In the genomic region with DNA sequence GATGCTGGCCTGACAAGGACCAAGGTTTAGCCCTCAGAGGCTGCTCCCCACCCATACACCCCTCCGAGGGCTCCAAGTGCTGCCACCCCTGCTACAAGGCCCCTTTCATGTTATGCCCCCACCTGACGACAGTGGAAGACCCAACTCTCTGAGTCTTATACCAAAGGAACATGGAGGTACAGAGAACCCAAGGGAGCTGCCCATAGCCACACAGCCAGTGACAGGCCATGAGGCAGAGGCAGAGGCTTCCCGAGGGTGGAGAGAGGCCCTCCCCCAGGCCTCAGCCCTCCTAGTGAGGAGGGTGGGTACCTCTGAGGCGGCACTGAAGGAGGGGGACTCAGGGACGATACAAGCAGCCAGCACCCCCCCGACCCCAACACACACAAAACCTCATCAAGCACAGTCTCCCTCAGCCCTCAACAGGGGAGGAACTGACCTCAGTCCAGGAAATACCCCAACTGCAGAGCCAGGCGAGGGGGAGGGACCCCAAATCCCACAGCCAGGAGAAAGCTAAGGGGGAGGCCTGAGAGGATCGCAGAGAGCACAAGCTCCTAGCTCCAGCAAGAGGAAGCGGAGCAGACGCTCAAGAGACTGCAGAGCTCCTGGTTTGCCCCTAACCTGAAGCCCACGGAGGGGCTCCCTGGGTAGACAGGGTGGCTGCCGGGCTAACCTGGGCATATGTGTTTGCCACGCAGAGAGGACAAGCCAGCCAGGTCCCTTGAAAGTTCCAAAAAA, we compare ENCODE assay signal across 16 cellular contexts. TPM values are rescaled to one million over a fixed set of nuclear protein-coding genes. Genes with fewer than 3 reads are reported as not detected.
DNase-seq lines count a peak whose midpoint lies in the region; ATAC-seq, FAIRE-seq and TF ChIP-seq lines count a peak whose summit lies in the region.
"Had no signal": no experiment of that assay in that cellular context is flagged by ENCODE, and none has a peak within 500 bp of the region (broad histone marks: within the 10 kb centered on the region; RNA-seq: fewer than 3 reads in every experiment).

No MANE protein-coding gene starts in this region.

- H3K27me3 ChIP-seq in K562 (ENCODE audit: control insufficient read depth in 2 of 2, insufficient read depth in 2 of 2, low read length in 2 of 2) (no peaks in the 10 kb centered on the region), upper lobe of right lung (no peaks in the 10 kb centered on the region), gastroesophageal sphincter (no peaks in the 10 kb centered on the region), MG63 (no peaks in the 10 kb centered on the region)

- DNase-seq in activated T-cell treated with anti-CD3 and anti-CD28 coated beads, Interleukin-2, amount 50 U/mL, for 24 hours, result no peak
- DNase-seq in activated T-cell treated with anti-CD3 and anti-CD28 coated beads, Interleukin-2, amount 50 U/mL, for 48 hours, result no peak
- no peak for DNase-seq in K562 (ENCODE audit: extremely low read depth in 1 of 4, low spot score in 3 of 4)
- DNase-seq in mesothelial cell of epicardium (ENCODE audit: low spot score in 2 of 2, unreplicated experiment in 2 of 2), result no peak
- DNase-seq in upper lobe of right lung, result no peak
- DNase-seq in AG20443 (ENCODE audit: low spot score), result no peak
- DNase-seq in MG63, result no peak
- DNase-seq: activated CD8-positive, alpha-beta memory T cell treated with anti-CD3 and anti-CD28 coated beads, Interleukin-2, amount 50 U/mL, for 4 hours; activated naive CD8-positive, alpha-beta T cell treated with anti-CD3 and anti-CD28 coated beads for 36 hours; GOT3; NCI-H2107; NK-92 treated with Interleukin-12 subunit alpha and Interleukin-12 subunit beta, amount 100 ng/mL, for 24 hours had no signal

- POLR2A ChIA-PET in K562 (lab: Yijun Ruan, JAX), result interaction anchor here (0.6 to 1.2 kb wide), 6 partner anchors 9 to 305 kb away, joined by 3 to 6 read pairs (median 3); no protein-coding TSS in a partner anchor

- no peak overlapping the region for H3K4me3 ChIP-seq in K562
- no peak overlapping the region for H3K4me3 ChIP-seq in upper lobe of right lung
- no peak overlapping the region for H3K4me3 ChIP-seq in gastroesophageal sphincter
- H3K4me3 ChIP-seq in MG63, result no peak overlapping the region

- peak overlapping the region; percentile 23; the same call in 1 of the 2 replicates for H2AFZ ChIP-seq in K562 (ENCODE audit: low read depth, low read length)

- no peak overlapping the region for H3K4me2 ChIP-seq in K562 (ENCODE audit: insufficient read depth, low read length)

- no peaks in the 10 kb centered on the region for H3K79me2 ChIP-seq in K562 (ENCODE audit: control insufficient read depth, insufficient read depth, low read length)

- CTCF ChIA-PET in K562 (lab: Yijun Ruan, JAX; ENCODE audit: low intra/inter-chr PET ratio), result no interaction called here

- intact Hi-C loops in K562 (cut with micrococcal nuclease) (no loop called here), upper lobe of right lung (cut with DNase I) (no loop called here)

- H3K9me3 ChIP-seq in K562 (replicated peaks; ENCODE audit: control insufficient read depth, insufficient read depth, low read depth, low read length), result no peaks in the 10 kb centered on the region
- H3K9me3 ChIP-seq in upper lobe of right lung, result no peaks in the 10 kb centered on the region
- no peaks in the 10 kb centered on the region for H3K9me3 ChIP-seq in gastroesophageal sphincter
- no peaks in the 10 kb centered on the region for H3K9me3 ChIP-seq in MG63

- TF ChIP-seq EP300 in K562 (IDR thresholded peaks at IDR 0.05; ENCODE audit: low read length) (no peak), gastroesophageal sphincter (IDR thresholded peaks at IDR 0.05) (no peak)

- H3K36me3 Mint-ChIP-seq in activated T-cell treated with anti-CD3 and anti-CD28 coated beads, Interleukin-2, amount 50 U/mL, for 24 hours (ENCODE audit: low read depth), result peaks cover 17% of the 10 kb centered on the region
- peaks cover 3% of the 10 kb centered on the region for H3K36me3 Mint-ChIP-seq in mesothelial cell of epicardium
- H3K36me3 Mint-ChIP-seq: activated naive CD8-positive, alpha-beta T cell treated with anti-CD3 and anti-CD28 coated beads for 36 hours had no signal

- in situ Hi-C loops in K562 (cut with MboI), result loop anchor here (5.0 kb wide), 1 partner anchor 66 kb away; no protein-coding TSS in a partner anchor

- H3K27ac ChIP-seq in K562 (ENCODE audit: extremely low read depth, low read depth, low read length) (no peak overlapping the region; the same call in 2 of the 3 replicates), upper lobe of right lung (peak overlapping the region; percentile 65), gastroesophageal sphincter (peak overlapping the region in 2 of 4 donors; percentile 51 to 63)
- H3K27ac ChIP-seq: VCaP had no signal

- H3K4me1 ChIP-seq in K562 (replicated peaks in 1 of 2; ENCODE audit: control insufficient read depth in 2 of 2, insufficient read depth in 2 of 2, low read length in 2 of 2) (peaks cover 0 to 6% of the 10 kb centered on the region in 2 experiments; a peak in 2 of 5 replicates), upper lobe of right lung (peaks cover 37% of the 10 kb centered on the region), gastroesophageal sphincter (peaks cover 0 to 44% (median 0%) of the 10 kb centered on the region in 3 donors)

- no peak for FAIRE-seq in K562 (lab: Jason Lieb, UNC)
- FAIRE-seq: colon had no signal

- peak overlapping the region; percentile 57 for H3K27ac Mint-ChIP-seq in activated T-cell treated with anti-CD3 and anti-CD28 coated beads, Interleukin-2, amount 50 U/mL, for 24 hours
- H3K27ac Mint-ChIP-seq in mesothelial cell of epicardium, result peak overlapping the region; percentile 91
- H3K27ac Mint-ChIP-seq: activated naive CD8-positive, alpha-beta T cell treated with anti-CD3 and anti-CD28 coated beads for 36 hours; stimulated activated naive CD8-positive, alpha-beta T cell treated with anti-CD3 and anti-CD28 coated beads, Interleukin-15, Interleukin-2, amounts not matched to agents 100 ng/mL and 50 ng/mL, for 24 hours had no signal

- TF ChIP-seq CTCF in K562 (IDR thresholded peaks at IDR 0.05 in 2 of 3, conservative IDR thresholded peaks at IDR 0.05 in 1 of 3; ENCODE audit: insufficient read depth in 2 of 3, low read depth in 1 of 3, low read length in 3 of 3), result no peak
- TF ChIP-seq CTCF in mesothelial cell of epicardium (IDR thresholded peaks at IDR 0.05; ENCODE audit: unreplicated experiment), result no peak
- TF ChIP-seq CTCF in upper lobe of right lung (IDR thresholded peaks at IDR 0.05), result no peak
- no peak for TF ChIP-seq CTCF in gastroesophageal sphincter (IDR thresholded peaks at IDR 0.05)

- BruUV-seq in K562 (replicated peaks; lab: Mats Ljungman, UMichigan), result no TSS peak

- WGBS in K562 (ENCODE audit: insufficient coverage, low coverage, missing lambda C conversion rate), result 66% methylated on average over 12 of the region's 13 CpGs
- WGBS in gastroesophageal sphincter (ENCODE audit: low coverage in 1 of 2), 2 donors, result 63 to 67% methylated on average over 3 of the region's 13 CpGs

- H3K9ac ChIP-seq in K562 (ENCODE audit: insufficient read depth in 1 of 2, low read depth in 2 of 2, low read length in 2 of 2), result peak overlapping the region in 1 of 2 experiments; percentile 56; a peak in 2 of 4 replicates

- peaks cover 16% of the 10 kb centered on the region; the same call in 2 of the 3 replicates for H3K36me3 ChIP-seq in K562 (ENCODE audit: control insufficient read depth, insufficient read depth, low read length)
- peaks cover under 1% of the 10 kb centered on the region for H3K36me3 ChIP-seq in upper lobe of right lung
- peaks cover 0 to 15% of the 10 kb centered on the region in 2 donors for H3K36me3 ChIP-seq in gastroesophageal sphincter
- peaks cover 10% of the 10 kb centered on the region; the same call in 1 of the 2 replicates for H3K36me3 ChIP-seq in MG63

- peak; percentile 16 for ATAC-seq in K562
- ATAC-seq in upper lobe of right lung, result no peak
- no peak for ATAC-seq in gastroesophageal sphincter

- H4K20me1 ChIP-seq in K562 (replicated peaks; ENCODE audit: control insufficient read depth, insufficient read depth, low read length), result no peaks in the 10 kb centered on the region

- no peaks in the 10 kb centered on the region for H3K27me3 Mint-ChIP-seq in activated T-cell treated with anti-CD3 and anti-CD28 coated beads, Interleukin-2, amount 50 U/mL, for 24 hours
- H3K27me3 Mint-ChIP-seq in mesothelial cell of epicardium (ENCODE audit: low read depth), result no peaks in the 10 kb centered on the region
- H3K27me3 Mint-ChIP-seq: activated naive CD8-positive, alpha-beta T cell treated with anti-CD3 and anti-CD28 coated beads for 36 hours; stimulated activated naive CD8-positive, alpha-beta T cell treated with anti-CD3 and anti-CD28 coated beads, Interleukin-15, Interleukin-2, amounts not matched to agents 100 ng/mL and 50 ng/mL, for 24 hours had no signal

- no peaks in the 10 kb centered on the region for H3K4me1 Mint-ChIP-seq in activated T-cell treated with anti-CD3 and anti-CD28 coated beads, Interleukin-2, amount 50 U/mL, for 24 hours (ENCODE audit: low read depth)
- peaks cover 7% of the 10 kb centered on the region for H3K4me1 Mint-ChIP-seq in mesothelial cell of epicardium
- H3K4me1 Mint-ChIP-seq: activated naive CD8-positive, alpha-beta T cell treated with anti-CD3 and anti-CD28 coated beads for 36 hours had no signal

- no peak for TF ChIP-seq RAD21 in K562 (CRISPR knock-in tag; conservative IDR thresholded peaks at IDR 0.05 in 1 of 2, IDR thresholded peaks at IDR 0.05 in 1 of 2)

- no peak overlapping the region for H3K4me3 Mint-ChIP-seq in activated T-cell treated with anti-CD3 and anti-CD28 coated beads, Interleukin-2, amount 50 U/mL, for 24 hours
- H3K4me3 Mint-ChIP-seq in mesothelial cell of epicardium, result no peak overlapping the region
- H3K4me3 Mint-ChIP-seq: activated naive CD8-positive, alpha-beta T cell treated with anti-CD3 and anti-CD28 coated beads for 36 hours; stimulated activated naive CD8-positive, alpha-beta T cell treated with anti-CD3 and anti-CD28 coated beads, Interleukin-15, Interleukin-2, amounts not matched to agents 100 ng/mL and 50 ng/mL, for 24 hours had no signal

- no peaks in the 10 kb centered on the region for H3K9me1 ChIP-seq in K562 (ENCODE audit: control insufficient read depth, insufficient read depth, low read length)

- TF ChIP-seq POLR2A in K562 (conservative IDR thresholded peaks at IDR 0.05) (no peak), gastroesophageal sphincter (IDR thresholded peaks at IDR 0.05) (no peak)

- no peaks in the 10 kb centered on the region for H3K9me3 Mint-ChIP-seq in activated T-cell treated with anti-CD3 and anti-CD28 coated beads, Interleukin-2, amount 50 U/mL, for 24 hours
- no peaks in the 10 kb centered on the region for H3K9me3 Mint-ChIP-seq in mesothelial cell of epicardium
- H3K9me3 Mint-ChIP-seq: activated naive CD8-positive, alpha-beta T cell treated with anti-CD3 and anti-CD28 coated beads for 36 hours; stimulated activated naive CD8-positive, alpha-beta T cell treated with anti-CD3 and anti-CD28 coated beads, Interleukin-15, Interleukin-2, amounts not matched to agents 100 ng/mL and 50 ng/mL, for 24 hours had no signal

RNA-seq across cellular contexts. Expression of a gene that starts 36.9 kb away (rescaled TPM):
- 295 and 475 TPM in 2 replicates for total RNA-seq in K562 (2011; cell fraction: chromatin; rRNA removed; ENCODE audit: low replicate concordance)
- 136 and 138 TPM in 2 replicates for total RNA-seq in K562 (2011; cell fraction: nucleolus; rRNA removed)
- 230 and 322 TPM in 2 replicates for total RNA-seq in K562 (2011; cell fraction: nucleoplasm; rRNA removed)
- 118 and 119 TPM in 2 replicates for total RNA-seq in K562 (2014; rRNA removed)
- total RNA-seq in K562 (2014; rRNA removed; fragmentation: Illumina TruSeq; extraction: Trizol), result 109 and 121 TPM in 2 replicates
- 107 and 114 TPM in 2 replicates for total RNA-seq in K562 (2015; rRNA removed; fragmentation: Illumina TruSeq; extraction: Trizol)
- 99.1 and 107 TPM in 2 replicates for total RNA-seq in K562 (2021)
- polyA plus RNA-seq in K562 (2011; rRNA removed), result 134 and 158 TPM in 2 replicates
- polyA plus RNA-seq in K562 (2011; cell fraction: cytosol; rRNA removed), result 72.8 and 77.2 TPM in 2 replicates
- 117 and 126 TPM in 2 replicates for polyA plus RNA-seq in K562 (2011; cell fraction: nucleus; rRNA removed)
- polyA plus RNA-seq in K562 (2012), result 72.3 and 75.8 TPM in 2 replicates
- 105 and 106 TPM in 2 replicates for polyA plus RNA-seq in K562 (2014; fragmentation: Illumina TruSeq; extraction: Trizol)
- 10 to 100 TPM; 46.7 to 63.4 TPM for polyA plus RNA-seq in K562 (2014; fragmentation: Nextera tagmentation; extraction: Ambion mirVana)
- 133 and 138 TPM in 2 replicates for polyA plus RNA-seq in K562 (2014; rRNA removed)
- 165 and 173 TPM in 2 replicates for polyA minus RNA-seq in K562 (2011; rRNA and poly(A)+ RNA removed)
- 57.4 and 61.7 TPM in 2 replicates for polyA minus RNA-seq in K562 (2011; cell fraction: cytosol; rRNA and poly(A)+ RNA removed)
- 25.3 and 47.7 TPM in 2 replicates for polyA minus RNA-seq in K562 (2011; cell fraction: nucleus; rRNA and poly(A)+ RNA removed)
- total RNA-seq in mesothelial cell of epicardium, result 62.8 to 66.6 TPM (median 66.0 TPM) in 3 replicates
- total RNA-seq in upper lobe of right lung, result 45.1 TPM
- total RNA-seq in gastroesophageal sphincter, result 10 to 100 TPM; 40.4 to 50.1 (median 46.2) TPM
- total RNA-seq in MG63 (2014; rRNA removed; shearing (Covaris generic); ENCODE audit: low replicate concordance), result 50.7 and 51.5 TPM in 2 replicates
